ENCODE assay signal across 11 cellular contexts in genomic region chr1:231162970-231163830, GRCh38. TPM values are rescaled to one million over a fixed set of nuclear protein-coding genes. Genes with fewer than 3 reads are reported as not detected.
DNase-seq lines count a peak whose midpoint lies in the region; TF ChIP-seq lines count a peak whose summit lies in the region.
"Had no signal": no experiment of that assay in that cellular context is flagged by ENCODE, and none has a peak within 500 bp of the region (broad histone marks: within the 10 kb centered on the region; RNA-seq: fewer than 3 reads in every experiment).

No MANE protein-coding gene starts in this region.

- no peaks in the 10 kb centered on the region for H3K9me3 Mint-ChIP-seq in endodermal cell
- H3K9me3 Mint-ChIP-seq in activated T-helper 1 cell treated with anti-CD3 and anti-CD28 coated beads, Interleukin-12 subunit alpha, Interleukin-12 subunit beta, Interleukin-2, Interleukin-4 antibody, amounts not matched to agents 30 ng/mL and 10 ng/mL and 1 ng/mL, durations not matched to agents 14 hours and 24 hours and 36 hours: no peaks in the 10 kb centered on the region
- H3K9me3 Mint-ChIP-seq: dendritic cell treated with granulocyte-macrophage colony-stimulating factor and Interleukin-4, amounts not matched to agents 40 ng/mL and 50 ng/mL, for 4 days had no signal

- peak overlapping the region; percentile 88 for H2AFZ ChIP-seq in parathyroid adenoma

- TF ChIP-seq CTCF in endodermal cell (conservative IDR thresholded peaks at IDR 0.05) (no peak), parathyroid adenoma (IDR thresholded peaks at IDR 0.05) (no peak)

- no peaks in the 10 kb centered on the region for H3K36me3 Mint-ChIP-seq in endodermal cell (ENCODE audit: low read depth)
- H3K36me3 Mint-ChIP-seq in activated T-helper 1 cell treated with anti-CD3 and anti-CD28 coated beads, Interleukin-12 subunit alpha, Interleukin-12 subunit beta, Interleukin-2, Interleukin-4 antibody, amounts not matched to agents 30 ng/mL and 10 ng/mL and 1 ng/mL, durations not matched to agents 14 hours and 24 hours and 36 hours (ENCODE audit: low read depth): no peaks in the 10 kb centered on the region

- peak overlapping the region; percentile 34 for H3K4me3 Mint-ChIP-seq in endodermal cell
- H3K4me3 Mint-ChIP-seq in activated T-helper 1 cell treated with anti-CD3 and anti-CD28 coated beads, Interleukin-12 subunit alpha, Interleukin-12 subunit beta, Interleukin-2, Interleukin-4 antibody, amounts not matched to agents 30 ng/mL and 10 ng/mL and 1 ng/mL, durations not matched to agents 14 hours and 24 hours and 36 hours: no peak overlapping the region
- H3K4me3 Mint-ChIP-seq: dendritic cell treated with granulocyte-macrophage colony-stimulating factor and Interleukin-4, amounts not matched to agents 40 ng/mL and 50 ng/mL, for 4 days had no signal

- H3K36me3 ChIP-seq in ES-I3 (ENCODE audit: insufficient read depth, low read length) (no peaks in the 10 kb centered on the region), endodermal cell (ENCODE audit: control insufficient read depth, insufficient read depth, low read length) (no peaks in the 10 kb centered on the region), parathyroid adenoma (ENCODE audit: control insufficient read depth, insufficient read depth, low read length) (no peaks in the 10 kb centered on the region)

- 24 to 29% methylated on average over 48 to 98 of the region's 98 CpGs for WGBS in endodermal cell (ENCODE audit: insufficient coverage in 1 of 2, insufficient read length in 1 of 2), 2 experiments

- H3K9ac ChIP-seq in ES-I3 (ENCODE audit: low read depth, low read length): peak overlapping the region; percentile 29; the same call in 1 of the 2 replicates
- no peak overlapping the region for H3K9ac ChIP-seq in endodermal cell (ENCODE audit: extremely low read depth, low read length, poor library complexity, severe bottlenecking)
- no peak overlapping the region for H3K9ac ChIP-seq in parathyroid adenoma

- peaks cover 91% of the 10 kb centered on the region for H3K27me3 Mint-ChIP-seq in endodermal cell (ENCODE audit: insufficient read depth)
- H3K27me3 Mint-ChIP-seq in activated T-helper 1 cell treated with anti-CD3 and anti-CD28 coated beads, Interleukin-12 subunit alpha, Interleukin-12 subunit beta, Interleukin-2, Interleukin-4 antibody, amounts not matched to agents 30 ng/mL and 10 ng/mL and 1 ng/mL, durations not matched to agents 14 hours and 24 hours and 36 hours (ENCODE audit: insufficient read depth): peaks cover 64% of the 10 kb centered on the region

- no peaks in the 10 kb centered on the region for H3K79me2 ChIP-seq in parathyroid adenoma

- DNase-seq in NCI-H1092 (lab: John Stamatoyannopoulos, UW) (peak; percentile 43), endodermal cell (peak; percentile 75), NCI-H2196 (lab: John Stamatoyannopoulos, UW; ENCODE audit: unreplicated experiment) (no peak), dedifferentiated amniotic fluid mesenchymal stem cell (ENCODE audit: extremely low spot score) (no peak)
- DNase-seq in activated naive CD4-positive, alpha-beta T cell treated with Interleukin-2 at 50 U/mL for 16 hours: no peak
- DNase-seq in activated T-helper 1 cell treated with anti-CD3 and anti-CD28 coated beads, Interleukin-12 subunit alpha, Interleukin-12 subunit beta, Interleukin-2, Interleukin-4 antibody, amounts not matched to agents 30 ng/mL and 10 ng/mL and 1 ng/mL, durations not matched to agents 14 hours and 24 hours and 36 hours (ENCODE audit: low spot score): no peak
- DNase-seq: PC-3 had no signal

- H3K27ac ChIP-seq in endodermal cell (ENCODE audit: low read depth, low read length) (no peak overlapping the region), parathyroid adenoma (no peak overlapping the region)

- no peaks in the 10 kb centered on the region; the same call in 1 of the 2 replicates for H3K9me3 ChIP-seq in ES-I3 (ENCODE audit: control insufficient read depth, insufficient read depth, low read length)
- no peaks in the 10 kb centered on the region for H3K9me3 ChIP-seq in endodermal cell (ENCODE audit: control insufficient read depth, low read length)
- no peaks in the 10 kb centered on the region for H3K9me3 ChIP-seq in parathyroid adenoma (ENCODE audit: control insufficient read depth, low read length)

- H3K4me3 ChIP-seq in endodermal cell (ENCODE audit: low read length) (peak overlapping the region; percentile 72), parathyroid adenoma (ENCODE audit: low read depth, low read length) (no peak overlapping the region)

- no peak overlapping the region for H3K27ac Mint-ChIP-seq in endodermal cell
- no peak overlapping the region for H3K27ac Mint-ChIP-seq in activated T-helper 1 cell treated with anti-CD3 and anti-CD28 coated beads, Interleukin-12 subunit alpha, Interleukin-12 subunit beta, Interleukin-2, Interleukin-4 antibody, amounts not matched to agents 30 ng/mL and 10 ng/mL and 1 ng/mL, durations not matched to agents 14 hours and 24 hours and 36 hours
- H3K27ac Mint-ChIP-seq: dendritic cell treated with granulocyte-macrophage colony-stimulating factor and Interleukin-4, amounts not matched to agents 40 ng/mL and 50 ng/mL, for 4 days had no signal

- H3K4me1 Mint-ChIP-seq in endodermal cell: no peaks in the 10 kb centered on the region
- H3K4me1 Mint-ChIP-seq in activated T-helper 1 cell treated with anti-CD3 and anti-CD28 coated beads, Interleukin-12 subunit alpha, Interleukin-12 subunit beta, Interleukin-2, Interleukin-4 antibody, amounts not matched to agents 30 ng/mL and 10 ng/mL and 1 ng/mL, durations not matched to agents 14 hours and 24 hours and 36 hours (ENCODE audit: low read depth): no peaks in the 10 kb centered on the region

- H3K4me1 ChIP-seq in ES-I3 (ENCODE audit: insufficient read depth, low read length) (no peaks in the 10 kb centered on the region), endodermal cell (ENCODE audit: control insufficient read depth, insufficient read depth, low read length) (no peaks in the 10 kb centered on the region), parathyroid adenoma (peaks cover 8% of the 10 kb centered on the region)

- H3K27me3 ChIP-seq in endodermal cell (ENCODE audit: control insufficient read depth, insufficient read depth, low read length, poor library complexity, severe bottlenecking): peaks cover 82% of the 10 kb centered on the region
- no peaks in the 10 kb centered on the region for H3K27me3 ChIP-seq in parathyroid adenoma (ENCODE audit: control insufficient read depth, insufficient read depth, low read length)

- intact Hi-C loops in activated T-helper 1 cell treated with anti-CD3 and anti-CD28 coated beads, Interleukin-12 subunit alpha, Interleukin-12 subunit beta, Interleukin-2, Interleukin-4 antibody, amounts not matched to agents 30 ng/mL and 10 ng/mL and 1 ng/mL, durations not matched to agents 14 hours and 24 hours and 36 hours (cut with micrococcal nuclease): loop anchor here (10.0 kb wide), 1 partner anchor 738 kb away; the partner anchor contains the start of gene PGBD5

- H3K4me2 ChIP-seq in parathyroid adenoma (ENCODE audit: low read length): no peak overlapping the region

RNA-seq across cellular contexts. Expression of gene TRIM67, which starts 1.3 kb away (rescaled TPM):
- total RNA-seq in endodermal cell: under 1 TPM; 0.04 TPM
- 1.1 TPM for polyA plus RNA-seq in endodermal cell (2013, experiment 1 of 2)
- 1.0 TPM for polyA plus RNA-seq in endodermal cell (2013, experiment 2 of 2)
- total RNA-seq in activated T-helper 1 cell treated with anti-CD3 and anti-CD28 coated beads, Interleukin-12 subunit alpha, Interleukin-12 subunit beta, Interleukin-2, Interleukin-4 antibody, amounts not matched to agents 30 ng/mL and 10 ng/mL and 1 ng/mL, durations not matched to agents 14 hours and 24 hours and 36 hours: not detected in 2 replicates
- total RNA-seq: PC-3 had no signal
- polyA plus RNA-seq: keratinocyte had no signal

Comparison
In these comparisons a context has a peak if more than half of its experiments do, and no peak if none do; other contexts are left out.
1. DNase-seq: peak in NCI-H1092 (single experiment) and endodermal cell (single experiment); none in NCI-H2196 (single experiment), activated naive CD4-positive, alpha-beta T cell treated with Interleukin-2 at 50 U/mL for 16 hours (single experiment), activated T-helper 1 cell treated with anti-CD3 and anti-CD28 coated beads, Interleukin-12 subunit alpha, Interleukin-12 subunit beta, Interleukin-2, Interleukin-4 antibody, amounts not matched to agents 30 ng/mL and 10 ng/mL and 1 ng/mL, durations not matched to agents 14 hours and 24 hours and 36 hours (single experiment) and dedifferentiated amniotic fluid mesenchymal stem cell (single experiment).